8 cellular contexts compared by ENCODE assay signal in genomic region chr19:51002542-51003311, GRCh38. TPM values are rescaled to one million over a fixed set of nuclear protein-coding genes. Genes with fewer than 3 reads are reported as not detected.
DNase-seq lines count a peak whose midpoint lies in the region; ATAC-seq lines count a peak whose summit lies in the region.
"Had no signal": no experiment of that assay in that cellular context is flagged by ENCODE, and none has a peak within 500 bp of the region (broad histone marks: within the 10 kb centered on the region; RNA-seq: fewer than 3 reads in every experiment).

No MANE protein-coding gene starts in this region.

- H3K4me3 ChIP-seq in HUES64 (ENCODE audit: low read length): peak overlapping the region; percentile 29; the same call in 1 of the 2 replicates
- H3K4me3 ChIP-seq: lung had no signal

- H3K36me3 ChIP-seq in HUES64 (ENCODE audit: insufficient read depth, low read length): no peaks in the 10 kb centered on the region

- no peak overlapping the region for H3K27ac Mint-ChIP-seq in activated T-helper 17 cell treated with anti-CD3 and anti-CD28 coated beads, Interleukin-2, amount 50 U/mL, for 72 hours

- peaks cover 51% of the 10 kb centered on the region for H3K27me3 Mint-ChIP-seq in activated T-helper 17 cell treated with anti-CD3 and anti-CD28 coated beads, Interleukin-2, amount 50 U/mL, for 72 hours

- H3K36me3 Mint-ChIP-seq in activated T-helper 17 cell treated with anti-CD3 and anti-CD28 coated beads, Interleukin-2, amount 50 U/mL, for 72 hours (ENCODE audit: low read depth): no peaks in the 10 kb centered on the region

- H3K9me3 ChIP-seq in HUES64 (ENCODE audit: insufficient read depth, low read depth, low read length): no peaks in the 10 kb centered on the region

- no peak overlapping the region for H3K9ac ChIP-seq in HUES64 (ENCODE audit: low read depth, low read length)

- H3K27me3 ChIP-seq in HUES64 (ENCODE audit: insufficient read depth, low read length): peaks cover 3% of the 10 kb centered on the region; the same call in 1 of the 2 replicates

- WGBS in HUES64: 87% methylated on average over 42 of the region's 42 CpGs

- ATAC-seq in activated T-helper 17 cell treated with anti-CD3 and anti-CD28 coated beads, Interleukin-2, amount 50 U/mL, for 72 hours (replicated peaks): peak; percentile 19
- ATAC-seq in GM18517 (IDR thresholded peaks at IDR 0.05; ENCODE audit: unreplicated experiment) (no peak), GM19395 (IDR thresholded peaks at IDR 0.05; ENCODE audit: unreplicated experiment) (no peak)

- DNase-seq in EL: peak; percentile 21
- peak; percentile 67 for DNase-seq in mucosa of gallbladder (ENCODE audit: low spot score)
- DNase-seq in NCI-H128 (lab: John Stamatoyannopoulos, UW; ENCODE audit: unreplicated experiment): no peak

- no peaks in the 10 kb centered on the region for H3K4me1 ChIP-seq in HUES64 (ENCODE audit: insufficient read depth, low read length)

- H3K9me3 Mint-ChIP-seq in activated T-helper 17 cell treated with anti-CD3 and anti-CD28 coated beads, Interleukin-2, amount 50 U/mL, for 72 hours: no peaks in the 10 kb centered on the region

- H3K4me1 Mint-ChIP-seq in activated T-helper 17 cell treated with anti-CD3 and anti-CD28 coated beads, Interleukin-2, amount 50 U/mL, for 72 hours: no peaks in the 10 kb centered on the region

- H3K27ac ChIP-seq in HUES64 (ENCODE audit: low read depth, low read length): no peak overlapping the region

- H3K4me3 Mint-ChIP-seq in activated T-helper 17 cell treated with anti-CD3 and anti-CD28 coated beads, Interleukin-2, amount 50 U/mL, for 72 hours: no peak overlapping the region

RNA-seq across cellular contexts. Expression of gene KLK8, which starts 1.3 kb away (rescaled TPM):
- 1.1 TPM for polyA plus RNA-seq in HUES64 (2013, experiment 1 of 2)
- polyA plus RNA-seq in HUES64 (2013, experiment 2 of 2): 0.95 TPM
- total RNA-seq in activated T-helper 17 cell treated with anti-CD3 and anti-CD28 coated beads, Interleukin-2, amount 50 U/mL, for 72 hours: not detected
- 2.4 TPM for total RNA-seq in mucosa of gallbladder
- total RNA-seq: lung had no signal

RNA-seq across cellular contexts. Expression of gene KLK10, which starts 16.8 kb away (rescaled TPM):
- polyA plus RNA-seq in HUES64 (2013, experiment 1 of 2): 1.7 TPM
- 2.5 TPM for polyA plus RNA-seq in HUES64 (2013, experiment 2 of 2)
- not detected for total RNA-seq in activated T-helper 17 cell treated with anti-CD3 and anti-CD28 coated beads, Interleukin-2, amount 50 U/mL, for 72 hours
- total RNA-seq in mucosa of gallbladder: 42.8 TPM

RNA-seq across cellular contexts. Expression of gene KLK7, which starts 19.0 kb away (rescaled TPM):
- polyA plus RNA-seq in HUES64 (2013, experiment 1 of 2): 0.30 TPM
- 0.32 TPM for polyA plus RNA-seq in HUES64 (2013, experiment 2 of 2)
- total RNA-seq in activated T-helper 17 cell treated with anti-CD3 and anti-CD28 coated beads, Interleukin-2, amount 50 U/mL, for 72 hours: not detected
- total RNA-seq in mucosa of gallbladder: 0.14 TPM

RNA-seq across cellular contexts. Expression of gene KLK11, which starts 23.7 kb away (rescaled TPM):
- polyA plus RNA-seq in HUES64 (2013, experiment 1 of 2): not detected
- polyA plus RNA-seq in HUES64 (2013, experiment 2 of 2): not detected
- not detected for total RNA-seq in activated T-helper 17 cell treated with anti-CD3 and anti-CD28 coated beads, Interleukin-2, amount 50 U/mL, for 72 hours
- total RNA-seq in mucosa of gallbladder: 274 TPM

RNA-seq across cellular contexts. Expression of gene KLK12, which starts 32.1 kb away (rescaled TPM):
- not detected for polyA plus RNA-seq in HUES64 (2013, experiment 1 of 2)
- not detected for polyA plus RNA-seq in HUES64 (2013, experiment 2 of 2)
- not detected for total RNA-seq in activated T-helper 17 cell treated with anti-CD3 and anti-CD28 coated beads, Interleukin-2, amount 50 U/mL, for 72 hours
- 0.78 TPM for total RNA-seq in mucosa of gallbladder

Comparison
In these comparisons a context has a peak if more than half of its experiments do, and no peak if none do; other contexts are left out.
1. RNA of gene KLK10, which starts 16.8 kb away (total RNA-seq): 42.8 TPM in mucosa of gallbladder (single experiment); not detected in activated T-helper 17 cell treated with anti-CD3 and anti-CD28 coated beads, Interleukin-2, amount 50 U/mL, for 72 hours; every median in the first group is over 10 times any median in the second.